ENCODE assay signal across 1 cellular context in the genomic region with DNA sequence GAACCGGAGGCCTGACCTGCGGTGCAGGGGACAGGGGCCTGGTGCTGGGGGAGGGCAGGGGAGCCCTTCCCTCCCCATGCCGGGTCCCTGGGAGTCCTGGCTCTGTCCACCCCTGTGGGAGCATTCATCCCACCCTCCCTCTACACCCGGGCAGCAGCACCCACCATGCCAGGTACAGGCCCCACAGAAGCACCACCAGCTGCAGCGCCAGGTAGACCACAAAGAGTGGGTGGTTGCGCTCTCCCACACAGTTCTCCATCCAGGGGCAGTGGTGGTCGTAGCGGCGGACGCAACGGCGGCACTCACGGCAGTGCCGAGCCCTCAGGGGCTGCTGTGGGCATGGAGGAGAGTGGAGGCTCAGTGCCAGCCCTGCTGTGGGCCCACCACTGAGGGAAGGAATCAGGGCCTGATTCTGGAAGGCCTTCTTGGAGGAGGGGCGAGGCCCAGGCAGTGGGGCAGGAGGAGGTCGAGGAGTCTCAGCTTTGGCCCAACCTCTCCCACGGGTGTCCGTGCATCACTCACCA.
TF ChIP-seq lines count a peak whose summit lies in the region.

No MANE protein-coding gene starts in this region.

TF ChIP-seq in H1, 55 proteins besides CTCF, POLR2A, EP300 and RAD21:
- TF ChIP-seq POU5F1 (IDR thresholded peaks at IDR 0.05; ENCODE audit: low read depth, low read length) = no peak
- TF ChIP-seq SAP30 (IDR thresholded peaks at IDR 0.05; ENCODE audit: insufficient read depth, insufficient replicate concordance, low read length) = no peak
- TF ChIP-seq SP2 (IDR thresholded peaks at IDR 0.05; ENCODE audit: low read length) = no peak
- no peak for TF ChIP-seq RXRA (IDR thresholded peaks at IDR 0.05; ENCODE audit: insufficient read depth, low read depth, low read length)
- no peak for TF ChIP-seq GABPA (IDR thresholded peaks at IDR 0.05; ENCODE audit: borderline replicate concordance, insufficient read depth, low read length)
- no peak for TF ChIP-seq SIX5 (IDR thresholded peaks at IDR 0.05; ENCODE audit: low read depth, low read length)
- TF ChIP-seq KDM1A (IDR thresholded peaks at IDR 0.05; ENCODE audit: borderline replicate concordance, low read length) = no peak
- TF ChIP-seq RFX5 (IDR thresholded peaks at IDR 0.05; ENCODE audit: borderline replicate concordance, low read depth, low read length) = no peak
- no peak for TF ChIP-seq CHD2 (IDR thresholded peaks at IDR 0.05; ENCODE audit: low read length)
- TF ChIP-seq, protein P1, sequence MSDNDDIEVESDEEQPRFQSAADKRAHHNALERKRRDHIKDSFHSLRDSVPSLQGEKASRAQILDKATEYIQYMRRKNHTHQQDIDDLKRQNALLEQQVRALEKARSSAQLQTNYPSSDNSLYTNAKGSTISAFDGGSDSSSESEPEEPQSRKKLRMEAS (IDR thresholded peaks at IDR 0.05) = no peak
- TF ChIP-seq KDM4A (IDR thresholded peaks at IDR 0.05; ENCODE audit: low read depth, low read length, severe bottlenecking) = no peak
- no peak for TF ChIP-seq BACH1 (IDR thresholded peaks at IDR 0.05; ENCODE audit: low read length)
- no peak for TF ChIP-seq NRF1 (IDR thresholded peaks at IDR 0.05; ENCODE audit: low read depth, low read length)
TF ChIP-seq in H1: peak in this region for 0.
